Comparison of ENCODE assay signal across 1 cellular context in the genomic region with DNA sequence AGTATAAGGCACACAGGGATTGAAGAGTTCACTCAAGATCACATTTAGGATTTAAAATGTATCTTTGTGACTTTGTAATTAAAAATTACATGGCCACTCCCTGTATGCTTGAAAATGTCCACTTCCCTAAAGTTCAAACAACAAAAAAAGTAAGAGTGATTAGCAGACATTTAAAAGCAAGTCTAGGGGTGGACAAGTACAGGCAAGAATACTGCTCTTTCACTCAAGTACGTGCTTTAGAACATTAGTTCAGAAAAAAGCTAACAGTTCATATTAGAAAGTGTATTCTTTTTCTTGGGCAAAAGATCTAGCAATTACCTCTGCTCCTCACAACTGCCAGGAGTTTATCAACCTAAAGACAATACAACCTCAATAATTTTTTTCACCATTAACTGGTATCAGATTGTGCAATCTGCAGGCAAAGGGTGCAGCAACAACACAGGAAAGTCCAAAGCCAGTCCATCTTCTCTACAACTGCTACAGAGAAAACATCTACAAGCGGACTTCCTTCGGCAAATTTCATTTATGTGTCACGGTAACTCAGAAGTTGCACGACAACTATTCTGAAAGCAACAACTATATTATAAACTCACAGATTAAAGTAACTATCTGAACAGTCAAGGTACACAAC.
TF ChIP-seq lines count a peak whose summit lies in the region.

No MANE protein-coding gene starts in this region.

TF ChIP-seq in WTC11, 78 proteins besides CTCF, POLR2A, EP300 and RAD21:
- TF ChIP-seq AFF4 (CRISPR knock-in tag; IDR thresholded peaks at IDR 0.05; ENCODE audit: borderline replicate concordance) (no peak), ZNF138 (CRISPR knock-in tag; conservative IDR thresholded peaks at IDR 0.05) (no peak), ZNF416 (CRISPR knock-in tag; IDR thresholded peaks at IDR 0.05) (no peak), ZNF512 (CRISPR knock-in tag; IDR thresholded peaks at IDR 0.05; ENCODE audit: borderline replicate concordance) (no peak), GABPB1 (CRISPR knock-in tag; IDR thresholded peaks at IDR 0.05) (no peak), HMGA2 (CRISPR knock-in tag; IDR thresholded peaks at IDR 0.05) (no peak), ZNF423 (CRISPR knock-in tag; IDR thresholded peaks at IDR 0.05) (no peak), NFE2L1 (CRISPR knock-in tag; IDR thresholded peaks at IDR 0.05) (no peak), GRHL2 (CRISPR knock-in tag; IDR thresholded peaks at IDR 0.05; ENCODE audit: insufficient replicate concordance, severe bottlenecking) (no peak), ZNF281 (CRISPR knock-in tag; IDR thresholded peaks at IDR 0.05) (no peak), GTF2I (CRISPR knock-in tag; conservative IDR thresholded peaks at IDR 0.05) (no peak), JAZF1 (CRISPR knock-in tag; IDR thresholded peaks at IDR 0.05) (no peak), CREB1 (CRISPR knock-in tag; IDR thresholded peaks at IDR 0.05) (no peak), TEAD4 (CRISPR knock-in tag; IDR thresholded peaks at IDR 0.05) (no peak), ZNF396 (CRISPR knock-in tag; IDR thresholded peaks at IDR 0.05; ENCODE audit: borderline replicate concordance) (no peak)
- TF ChIP-seq, protein P1, sequence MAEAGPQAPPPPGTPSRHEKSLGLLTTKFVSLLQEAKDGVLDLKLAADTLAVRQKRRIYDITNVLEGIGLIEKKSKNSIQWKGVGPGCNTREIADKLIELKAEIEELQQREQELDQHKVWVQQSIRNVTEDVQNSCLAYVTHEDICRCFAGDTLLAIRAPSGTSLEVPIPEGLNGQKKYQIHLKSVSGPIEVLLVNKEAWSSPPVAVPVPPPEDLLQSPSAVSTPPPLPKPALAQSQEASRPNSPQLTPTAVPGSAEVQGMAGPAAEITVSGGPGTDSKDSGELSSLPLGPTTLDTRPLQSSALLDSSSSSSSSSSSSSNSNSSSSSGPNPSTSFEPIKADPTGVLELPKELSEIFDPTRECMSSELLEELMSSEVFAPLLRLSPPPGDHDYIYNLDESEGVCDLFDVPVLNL (CRISPR knock-in tag; IDR thresholded peaks at IDR 0.05; ENCODE audit: borderline replicate concordance, low read depth) = no peak
- TF ChIP-seq, protein P2, sequence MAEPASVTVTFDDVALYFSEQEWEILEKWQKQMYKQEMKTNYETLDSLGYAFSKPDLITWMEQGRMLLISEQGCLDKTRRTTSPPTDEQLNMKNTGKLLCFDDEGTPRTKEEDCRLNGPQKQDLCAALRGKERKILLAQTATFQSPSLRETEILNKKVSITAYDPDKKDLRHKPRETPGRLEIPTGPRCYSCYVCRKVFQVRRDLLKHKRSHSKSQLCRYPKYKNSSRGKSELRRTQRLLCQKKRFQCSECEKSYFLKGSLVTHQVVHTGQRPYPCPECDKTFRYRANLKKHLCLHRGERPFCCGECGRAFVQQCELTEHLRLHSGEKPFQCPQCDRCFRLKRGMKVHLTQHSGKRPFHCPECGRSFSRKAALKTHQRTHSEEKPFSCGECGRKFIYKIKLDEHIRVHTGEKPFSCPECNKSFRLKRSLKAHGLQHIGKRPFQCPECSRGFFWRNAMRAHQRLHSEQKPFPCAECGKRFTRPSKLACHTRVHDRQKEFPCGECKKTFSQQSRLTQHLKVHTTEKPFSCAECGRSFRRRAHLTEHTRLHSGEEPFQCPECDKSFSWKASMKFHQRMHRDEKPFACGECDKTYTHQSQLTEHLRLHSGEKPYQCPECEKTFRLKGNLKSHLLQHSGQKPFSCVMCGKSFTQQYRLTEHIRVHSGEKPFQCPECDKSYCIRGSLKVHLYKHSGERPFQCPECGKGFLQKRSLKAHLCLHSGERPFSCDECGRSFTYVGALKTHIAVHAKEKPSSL (CRISPR knock-in tag; conservative IDR thresholded peaks at IDR 0.05) = no peak
- TF ChIP-seq, protein P3, sequence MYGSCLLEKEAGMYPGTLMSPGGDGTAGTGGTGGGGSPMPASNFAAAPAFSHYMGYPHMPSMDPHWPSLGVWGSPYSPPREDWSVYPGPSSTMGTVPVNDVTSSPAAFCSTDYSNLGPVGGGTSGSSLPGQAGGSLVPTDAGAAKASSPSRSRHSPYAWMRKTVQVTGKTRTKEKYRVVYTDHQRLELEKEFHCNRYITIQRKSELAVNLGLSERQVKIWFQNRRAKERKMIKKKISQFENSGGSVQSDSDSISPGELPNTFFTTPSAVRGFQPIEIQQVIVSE (CRISPR knock-in tag; IDR thresholded peaks at IDR 0.05; ENCODE audit: borderline replicate concordance) = no peak
- TF ChIP-seq, protein P4, sequence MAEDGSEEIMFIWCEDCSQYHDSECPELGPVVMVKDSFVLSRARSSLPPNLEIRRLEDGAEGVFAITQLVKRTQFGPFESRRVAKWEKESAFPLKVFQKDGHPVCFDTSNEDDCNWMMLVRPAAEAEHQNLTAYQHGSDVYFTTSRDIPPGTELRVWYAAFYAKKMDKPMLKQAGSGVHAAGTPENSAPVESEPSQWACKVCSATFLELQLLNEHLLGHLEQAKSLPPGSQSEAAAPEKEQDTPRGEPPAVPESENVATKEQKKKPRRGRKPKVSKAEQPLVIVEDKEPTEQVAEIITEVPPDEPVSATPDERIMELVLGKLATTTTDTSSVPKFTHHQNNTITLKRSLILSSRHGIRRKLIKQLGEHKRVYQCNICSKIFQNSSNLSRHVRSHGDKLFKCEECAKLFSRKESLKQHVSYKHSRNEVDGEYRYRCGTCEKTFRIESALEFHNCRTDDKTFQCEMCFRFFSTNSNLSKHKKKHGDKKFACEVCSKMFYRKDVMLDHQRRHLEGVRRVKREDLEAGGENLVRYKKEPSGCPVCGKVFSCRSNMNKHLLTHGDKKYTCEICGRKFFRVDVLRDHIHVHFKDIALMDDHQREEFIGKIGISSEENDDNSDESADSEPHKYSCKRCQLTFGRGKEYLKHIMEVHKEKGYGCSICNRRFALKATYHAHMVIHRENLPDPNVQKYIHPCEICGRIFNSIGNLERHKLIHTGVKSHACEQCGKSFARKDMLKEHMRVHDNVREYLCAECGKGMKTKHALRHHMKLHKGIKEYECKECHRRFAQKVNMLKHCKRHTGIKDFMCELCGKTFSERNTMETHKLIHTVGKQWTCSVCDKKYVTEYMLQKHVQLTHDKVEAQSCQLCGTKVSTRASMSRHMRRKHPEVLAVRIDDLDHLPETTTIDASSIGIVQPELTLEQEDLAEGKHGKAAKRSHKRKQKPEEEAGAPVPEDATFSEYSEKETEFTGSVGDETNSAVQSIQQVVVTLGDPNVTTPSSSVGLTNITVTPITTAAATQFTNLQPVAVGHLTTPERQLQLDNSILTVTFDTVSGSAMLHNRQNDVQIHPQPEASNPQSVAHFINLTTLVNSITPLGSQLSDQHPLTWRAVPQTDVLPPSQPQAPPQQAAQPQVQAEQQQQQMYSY (CRISPR knock-in tag; IDR thresholded peaks at IDR 0.05) = no peak
TF ChIP-seq in WTC11: peak in this region for 0.
